21 cellular contexts compared by ENCODE assay signal in the genomic region with DNA sequence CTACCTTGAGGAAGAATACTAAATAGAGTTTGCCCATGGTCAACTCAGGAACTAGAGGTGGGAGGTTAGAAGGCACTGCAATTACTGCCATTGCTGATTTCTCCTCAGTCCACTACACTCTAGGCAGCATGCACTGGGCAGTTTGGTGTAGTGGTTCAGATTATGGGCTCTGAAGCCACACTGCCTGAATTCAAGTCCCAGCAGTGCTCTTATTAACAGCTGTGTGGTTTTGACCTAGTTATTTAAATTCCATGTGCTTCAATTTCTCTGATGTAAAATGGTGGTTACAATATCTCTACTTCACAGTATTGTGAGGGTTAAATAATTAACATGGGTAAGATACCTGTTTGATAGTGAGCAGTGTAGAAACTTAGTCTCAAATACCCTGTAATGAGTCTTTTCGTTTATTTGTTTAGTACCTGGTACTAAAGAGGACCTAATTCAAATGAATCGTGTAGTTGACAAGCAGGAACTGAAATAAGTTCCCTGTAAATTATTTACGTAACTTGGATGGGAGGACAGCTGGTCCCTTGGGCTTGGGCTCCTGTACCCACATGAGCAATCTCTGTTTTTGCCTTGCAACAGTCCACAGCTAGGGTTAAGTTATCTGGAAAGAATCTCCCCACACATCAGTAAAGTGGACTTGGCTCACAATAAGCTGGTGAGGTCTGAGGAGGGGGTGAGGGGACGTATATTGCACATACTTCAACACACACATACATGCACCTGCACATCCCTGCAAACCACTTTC. TPM values are rescaled to one million over a fixed set of nuclear protein-coding genes. Genes with fewer than 3 reads are reported as not detected.
DNase-seq lines count a peak whose midpoint lies in the region; ATAC-seq and TF ChIP-seq lines count a peak whose summit lies in the region.
"Had no signal": no experiment of that assay in that cellular context is flagged by ENCODE, and none has a peak within 500 bp of the region (broad histone marks: within the 10 kb centered on the region; RNA-seq: fewer than 3 reads in every experiment).

No MANE protein-coding gene starts in this region.

- H3K36me3 ChIP-seq in mesendoderm (ENCODE audit: control insufficient read depth, insufficient read depth, low read length) = no peaks in the 10 kb centered on the region
- no peaks in the 10 kb centered on the region for H3K36me3 ChIP-seq in stomach
- H3K36me3 ChIP-seq: colonic mucosa, esophagus squamous epithelium, heart right ventricle had no signal

- no peak overlapping the region for H2BK5ac ChIP-seq in mesendoderm (ENCODE audit: low read length)

- H3K4me2 ChIP-seq in mesendoderm (ENCODE audit: low read length) = no peak overlapping the region
- H3K4me2 ChIP-seq: SK-N-SH had no signal

- H2BK15ac ChIP-seq in mesendoderm (replicated peaks; ENCODE audit: low read depth) = no peak overlapping the region

- intact Hi-C loops in Calu3 (cut with micrococcal nuclease; ENCODE audit: unreplicated experiment) = loop anchor here (5.0 kb wide), 2 partner anchors 33 to 48 kb away; no protein-coding TSS in a partner anchor
- intact Hi-C loops in stomach (cut with DNase I; ENCODE audit: low total_unique reads) = no loop called here

- no peak overlapping the region for H3K9ac ChIP-seq in mesendoderm (ENCODE audit: low read length)
- H3K9ac ChIP-seq: SK-N-SH had no signal

- peaks cover 35 to 56% of the 10 kb centered on the region in 2 donors for H3K27me3 Mint-ChIP-seq in stimulated activated naive B cell treated with anti-CD40 and anti-IgM and Interleukin-4, amounts not matched to agents 10 μg/mL and 1 μg/mL and 100 μg/mL, for 72 hours
- H3K27me3 Mint-ChIP-seq in Calu3 (ENCODE audit: unreplicated experiment) = peaks cover 43% of the 10 kb centered on the region

- no peak overlapping the region for H3K23ac ChIP-seq in mesendoderm (ENCODE audit: low read length)

- no peak overlapping the region for H3K4me3 ChIP-seq in mesendoderm (ENCODE audit: low read length)
- H3K4me3 ChIP-seq in stomach = no peak overlapping the region
- H3K4me3 ChIP-seq: colonic mucosa, esophagus squamous epithelium, heart right ventricle, testis had no signal

- TF ChIP-seq CTCF in Calu3 (IDR thresholded peaks at IDR 0.05; ENCODE audit: unreplicated experiment) = no peak
- TF ChIP-seq CTCF in stomach (IDR thresholded peaks at IDR 0.05) = no peak

- no peak for TF ChIP-seq EP300 in stomach (IDR thresholded peaks at IDR 0.05)

- no peak overlapping the region for H3K27ac Mint-ChIP-seq in stimulated activated naive B cell treated with anti-CD40 and anti-IgM and Interleukin-4, amounts not matched to agents 10 μg/mL and 1 μg/mL and 100 μg/mL, for 72 hours
- no peak overlapping the region for H3K27ac Mint-ChIP-seq in Calu3 (ENCODE audit: unreplicated experiment)
- H3K27ac Mint-ChIP-seq: IgD-negative memory B cell had no signal

- CTCF ChIA-PET in Calu3 (lab: Charles Lee) = interaction anchor here (1.5 kb wide), 1 partner anchor 10 kb away, joined by 3 read pairs; no protein-coding TSS in a partner anchor

- no peak overlapping the region for H3K4me3 Mint-ChIP-seq in stimulated activated naive B cell treated with anti-CD40 and anti-IgM and Interleukin-4, amounts not matched to agents 10 μg/mL and 1 μg/mL and 100 μg/mL, for 72 hours
- H3K4me3 Mint-ChIP-seq in Calu3 (ENCODE audit: low read depth, unreplicated experiment) = no peak overlapping the region
- H3K4me3 Mint-ChIP-seq: IgD-negative memory B cell had no signal

- no peak for DNase-seq in stimulated activated naive B cell treated with anti-CD40 and anti-IgM and Interleukin-4, amounts not matched to agents 10 μg/mL and 1 μg/mL and 100 μg/mL, for 72 hours
- no peak for DNase-seq in Calu3
- DNase-seq in mesendoderm = no peak
- DNase-seq in iPS-NIHi11 (ENCODE audit: low spot score) = no peak
- DNase-seq in stomach = no peak
- DNase-seq: activated CD8-positive, alpha-beta memory T cell treated with anti-CD3 and anti-CD28 coated beads for 24 hours; anterior cingulate cortex; colonic mucosa; DMS79 treated with DMSO at 0.1 percent for 48 hours; esophagus squamous epithelium; heart right ventricle; NCI-H1417; NCI-H446; posterior cingulate gyrus; SK-N-SH; testis had no signal

- WGBS in mesendoderm (ENCODE audit: extremely low coverage, insufficient coverage, low lambda C conversion rate) = no CpG with 5 or more reads among the region's 4 CpGs
- whole genome bisulfite sequencing in stomach, 5 donors = 48 to 58% (median 57%) methylated on average over 4 of the region's 4 CpGs

- H3K4me1 ChIP-seq in mesendoderm (ENCODE audit: control insufficient read depth, low read depth, low read length) (no peaks in the 10 kb centered on the region), stomach (no peaks in the 10 kb centered on the region)
- H3K4me1 ChIP-seq: colonic mucosa, esophagus squamous epithelium, testis had no signal

- BruUV-seq in Calu3 (replicated peaks; lab: Mats Ljungman, UMichigan) = no TSS peak

- H2AK5ac ChIP-seq in mesendoderm (ENCODE audit: low read length) = no peak overlapping the region

- ATAC-seq in GM19043 (IDR thresholded peaks at IDR 0.05; ENCODE audit: low read depth, unreplicated experiment) (peak; percentile 59), HG02763 (IDR thresholded peaks at IDR 0.05; ENCODE audit: unreplicated experiment) (peak; percentile 58), HG03571 (IDR thresholded peaks at IDR 0.05; ENCODE audit: unreplicated experiment) (peak; percentile 80)
- peak; percentile 58 to 71 for ATAC-seq in stimulated activated naive B cell treated with anti-CD40 and anti-IgM and Interleukin-4, amounts not matched to agents 10 μg/mL and 1 μg/mL and 100 μg/mL, for 72 hours (replicated peaks)
- ATAC-seq: heart right ventricle had no signal

- H3K27me3 ChIP-seq in mesendoderm (ENCODE audit: insufficient read depth, low read length, poor library complexity) (no peaks in the 10 kb centered on the region), stomach (no peaks in the 10 kb centered on the region)
- H3K27me3 ChIP-seq: colonic mucosa, testis had no signal

- H3K36me3 Mint-ChIP-seq in stimulated activated naive B cell treated with anti-CD40 and anti-IgM and Interleukin-4, amounts not matched to agents 10 μg/mL and 1 μg/mL and 100 μg/mL, for 72 hours = no peaks in the 10 kb centered on the region
- H3K36me3 Mint-ChIP-seq in Calu3 (ENCODE audit: insufficient read depth, unreplicated experiment) = no peaks in the 10 kb centered on the region
- H3K36me3 Mint-ChIP-seq: IgD-negative memory B cell had no signal

- no peak overlapping the region for H2BK120ac ChIP-seq in mesendoderm (ENCODE audit: low read depth, low read length)

- H3K79me1 ChIP-seq in mesendoderm (ENCODE audit: low read length) = no peaks in the 10 kb centered on the region

- no peaks in the 10 kb centered on the region for H3K9me3 ChIP-seq in stomach
- H3K9me3 ChIP-seq: colonic mucosa, esophagus squamous epithelium, heart right ventricle, SK-N-SH, testis had no signal

- peaks cover 0 to 2% of the 10 kb centered on the region in 2 donors for H3K4me1 Mint-ChIP-seq in stimulated activated naive B cell treated with anti-CD40 and anti-IgM and Interleukin-4, amounts not matched to agents 10 μg/mL and 1 μg/mL and 100 μg/mL, for 72 hours
- peaks cover 40% of the 10 kb centered on the region for H3K4me1 Mint-ChIP-seq in Calu3 (ENCODE audit: low read depth, unreplicated experiment)
- H3K4me1 Mint-ChIP-seq: IgD-negative memory B cell had no signal

- no peak overlapping the region for H3K18ac ChIP-seq in mesendoderm (ENCODE audit: low read length)

- TF ChIP-seq POLR2A in stomach (IDR thresholded peaks at IDR 0.05) = no peak

- H3K27ac ChIP-seq in mesendoderm (ENCODE audit: low read depth, low read length) (no peak overlapping the region), stomach (no peak overlapping the region)
- H3K27ac ChIP-seq: C4-2B, colonic mucosa, esophagus squamous epithelium, heart right ventricle, testis had no signal

- no peak overlapping the region for H3K56ac ChIP-seq in mesendoderm (ENCODE audit: low read length)

- no peaks in the 10 kb centered on the region for H3K9me3 Mint-ChIP-seq in stimulated activated naive B cell treated with anti-CD40 and anti-IgM and Interleukin-4, amounts not matched to agents 10 μg/mL and 1 μg/mL and 100 μg/mL, for 72 hours
- H3K9me3 Mint-ChIP-seq in Calu3 (ENCODE audit: low read depth, unreplicated experiment) = no peaks in the 10 kb centered on the region
- H3K9me3 Mint-ChIP-seq: IgD-negative memory B cell had no signal

- no peaks in the 10 kb centered on the region for H3K79me2 ChIP-seq in mesendoderm (ENCODE audit: control insufficient read depth, insufficient read depth, low read length)

- no peak overlapping the region for H4K5ac ChIP-seq in mesendoderm (ENCODE audit: low read length)

- no peak overlapping the region for H4K8ac ChIP-seq in mesendoderm (ENCODE audit: low read depth, low read length)

- no peak overlapping the region for H3K4ac ChIP-seq in mesendoderm (ENCODE audit: low read depth, low read length)

RNA-seq across cellular contexts. Expression of gene PRR5L, which starts 17.8 kb away (rescaled TPM):
- total RNA-seq in Calu3 (2022) = 1.2 and 5.2 TPM in 2 replicates
- 3.8 TPM for polyA plus RNA-seq in mesendoderm (2013, experiment 1 of 2)
- polyA plus RNA-seq in mesendoderm (2013, experiment 2 of 2) = 3.4 TPM
- total RNA-seq in stomach = 100 to 1,000 TPM in 1 of 5 donors, 10 to 100 TPM in 1, 1 to 10 TPM in 2, not detected in 1; 2.2 to 274 (median 50.9) TPM
- polyA plus RNA-seq in stomach = 1 to 10 TPM; 1.4 to 2.4 (median 1.6) TPM

RNA-seq across cellular contexts. Expression of gene COMMD9, which starts 24.7 kb away (rescaled TPM):
- total RNA-seq in Calu3 (2022) (40.7 and 44.1 TPM in 2 replicates), stomach (10 to 100 TPM in 4 of 5 donors, 1 to 10 TPM in 1; 2.9 to 53.8 (median 34.4) TPM)
- 45.4 TPM for polyA plus RNA-seq in mesendoderm (2013, experiment 1 of 2)
- polyA plus RNA-seq in mesendoderm (2013, experiment 2 of 2) = 39.6 TPM
- polyA plus RNA-seq in stomach = 10 to 100 TPM; 25.7 to 34.2 (median 28.3) TPM
